In genomic region chr7:151211155-151211772, GRCh38 we compare ENCODE assay signal across 1 cellular context.
A peak's percentile ranks its signal among the peaks of the same experiment; 100 is the strongest.
TF ChIP-seq lines count a peak whose summit lies in the region.

No MANE protein-coding gene starts in this region.

TF ChIP-seq in IMR-90, 13 proteins besides CTCF, POLR2A, EP300 and RAD21:
- peak; percentile 94 for TF ChIP-seq MAFK (IDR thresholded peaks at IDR 0.05; ENCODE audit: low read depth, low read length)
- no peak for TF ChIP-seq BHLHE40 (IDR thresholded peaks at IDR 0.05; ENCODE audit: low read depth, low read length)
